Comparison of ENCODE assay signal across 17 cellular contexts in the genomic region with DNA sequence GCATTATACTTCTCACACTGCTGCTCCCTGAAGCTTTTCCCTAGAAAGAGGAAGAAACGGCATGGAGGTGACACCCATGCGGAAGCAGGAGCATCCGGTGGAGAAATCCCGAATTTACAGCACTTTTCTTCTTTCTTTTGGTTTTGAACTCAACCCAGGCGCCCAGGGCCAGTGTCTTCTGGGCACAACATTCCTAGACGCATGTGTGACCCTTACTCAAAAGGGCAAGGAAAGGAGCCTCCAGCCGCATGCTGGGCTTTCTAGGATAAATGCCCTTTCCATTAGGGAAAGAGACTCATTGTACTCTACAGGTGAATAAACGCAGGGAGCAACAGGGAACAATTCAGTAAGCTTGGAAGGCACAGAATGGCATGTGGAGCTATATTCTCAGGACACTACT. TPM values are rescaled to one million over a fixed set of nuclear protein-coding genes. Genes with fewer than 3 reads are reported as not detected.
DNase-seq lines count a peak whose midpoint lies in the region; ATAC-seq and TF ChIP-seq lines count a peak whose summit lies in the region.
"Had no signal": no experiment of that assay in that cellular context is flagged by ENCODE, and none has a peak within 500 bp of the region (broad histone marks: within the 10 kb centered on the region; RNA-seq: fewer than 3 reads in every experiment).

No MANE protein-coding gene starts in this region.

- H3K27ac ChIP-seq in dorsolateral prefrontal cortex (peak overlapping the region in 38 of 59 donors; percentile 2 to 75 (median 39)), muscle layer of duodenum (ENCODE audit: low read length) (peak overlapping the region; percentile 45), upper lobe of left lung (peak overlapping the region in 3 of 4 donors; percentile 0 to 64 (median 16))

- TF ChIP-seq CTCF in dorsolateral prefrontal cortex (IDR thresholded peaks at IDR 0.05 in 54 of 56, conservative IDR thresholded peaks at IDR 0.05 in 2 of 56; ENCODE audit: low read depth in 1 of 56, partially characterized antibody in 56 of 56) (no peak), upper lobe of left lung (IDR thresholded peaks at IDR 0.05) (no peak)

- intact Hi-C loops in dorsolateral prefrontal cortex (cut with DNase I): no loop called here

- H3K27me3 ChIP-seq in H7 (ENCODE audit: control insufficient read depth, insufficient read depth, low read length): peaks cover 3% of the 10 kb centered on the region; the same call in 1 of the 2 replicates
- H3K27me3 ChIP-seq in dorsolateral prefrontal cortex: no peaks in the 10 kb centered on the region
- H3K27me3 ChIP-seq in muscle layer of duodenum (ENCODE audit: low read depth, low read length): no peaks in the 10 kb centered on the region
- H3K27me3 ChIP-seq in upper lobe of left lung: no peaks in the 10 kb centered on the region

- 76 to 81% methylated on average over 8 of the region's 8 CpGs for WGBS in upper lobe of left lung, 2 donors

- H3K36me3 ChIP-seq in H7 (replicated peaks; ENCODE audit: control insufficient read depth, insufficient read depth, low read length): no peaks in the 10 kb centered on the region
- no peaks in the 10 kb centered on the region for H3K36me3 ChIP-seq in muscle layer of duodenum (ENCODE audit: control insufficient read depth in 1 of 2, insufficient read depth in 2 of 2, low read length in 2 of 2)
- H3K36me3 ChIP-seq in upper lobe of left lung: peaks cover 0 to 3% (median 0%) of the 10 kb centered on the region in 4 donors
- H3K36me3 ChIP-seq: BE2C had no signal

- no peak for TF ChIP-seq EP300 in upper lobe of left lung (IDR thresholded peaks at IDR 0.05)

- H3K4me1 ChIP-seq in muscle layer of duodenum (ENCODE audit: control insufficient read depth in 1 of 2, insufficient read depth in 2 of 2, low read length in 2 of 2) (peaks cover under 1 to 8% of the 10 kb centered on the region in 2 donors), upper lobe of left lung (no peaks in the 10 kb centered on the region)
- H3K4me1 ChIP-seq: BE2C, Caco-2 had no signal

- H3K4me3 ChIP-seq in H7 (ENCODE audit: insufficient read depth, low read depth, low read length) (no peak overlapping the region), dorsolateral prefrontal cortex (no peak overlapping the region), muscle layer of duodenum (ENCODE audit: low read depth in 1 of 2, low read length in 2 of 2) (no peak overlapping the region), upper lobe of left lung (no peak overlapping the region)

- DNase-seq in H7 (peak; percentile 22), dorsolateral prefrontal cortex (no peak), upper lobe of left lung (no peak), NCI-H1105 (lab: John Stamatoyannopoulos, UW) (no peak), iPS-NIHi11 (ENCODE audit: low spot score) (no peak), T-helper 1 cell (no peak)
- DNase-seq: ACHN; BE2C; C1 segment of cervical spinal cord; Caco-2; CD4-positive, CD25-positive, alpha-beta regulatory T cell; CD8-positive, alpha-beta memory T cell; GOT3; HCEC 1CT had no signal

- no peak for TF ChIP-seq POLR2A in upper lobe of left lung (IDR thresholded peaks at IDR 0.05)

- ATAC-seq in upper lobe of left lung (ENCODE audit: low FRiP score in 2 of 2) (no peak), GM21360 (IDR thresholded peaks at IDR 0.05; ENCODE audit: unreplicated experiment) (no peak)

- H3K9me3 ChIP-seq in muscle layer of duodenum (ENCODE audit: control insufficient read depth in 1 of 2, low read length in 2 of 2) (no peaks in the 10 kb centered on the region), upper lobe of left lung (no peaks in the 10 kb centered on the region)
- H3K9me3 ChIP-seq: BE2C, Caco-2 had no signal

RNA-seq across cellular contexts. Expression of a gene that starts 19.5 kb away (rescaled TPM):
- total RNA-seq in H7 (2014; rRNA removed; shearing (Covaris generic)): 1.6 TPM in 2 replicates
- total RNA-seq in dorsolateral prefrontal cortex (10 to 100 TPM in 98 of 120 experiments, 1 to 10 TPM in 22; 6.8 to 26.1 (median 12.6) TPM), upper lobe of left lung (10 to 100 TPM; 13.0 to 52.3 (median 21.5) TPM)
- total RNA-seq: Caco-2; CD4-positive, CD25-positive, alpha-beta regulatory T cell; CD8-positive, alpha-beta memory T cell; HT-29 had no signal

RNA-seq across cellular contexts. Expression of a gene that starts 39.5 kb away (rescaled TPM):
- total RNA-seq in H7 (2014; rRNA removed; shearing (Covaris generic)): 0.85 and 1.1 TPM in 2 replicates
- total RNA-seq in dorsolateral prefrontal cortex: 1 to 10 TPM in 27 of 120 experiments, under 1 TPM in 93; 0.21 to 2.5 (median 0.65) TPM
- total RNA-seq in upper lobe of left lung: 10 to 100 TPM in 2 of 6 donors, 1 to 10 TPM in 4; 2.5 to 23.0 (median 7.2) TPM
- total RNA-seq: CD4-positive, CD25-positive, alpha-beta regulatory T cell; CD8-positive, alpha-beta memory T cell; HT-29 had no signal
